ENCODE assay signal across 8 cellular contexts in the genomic region with DNA sequence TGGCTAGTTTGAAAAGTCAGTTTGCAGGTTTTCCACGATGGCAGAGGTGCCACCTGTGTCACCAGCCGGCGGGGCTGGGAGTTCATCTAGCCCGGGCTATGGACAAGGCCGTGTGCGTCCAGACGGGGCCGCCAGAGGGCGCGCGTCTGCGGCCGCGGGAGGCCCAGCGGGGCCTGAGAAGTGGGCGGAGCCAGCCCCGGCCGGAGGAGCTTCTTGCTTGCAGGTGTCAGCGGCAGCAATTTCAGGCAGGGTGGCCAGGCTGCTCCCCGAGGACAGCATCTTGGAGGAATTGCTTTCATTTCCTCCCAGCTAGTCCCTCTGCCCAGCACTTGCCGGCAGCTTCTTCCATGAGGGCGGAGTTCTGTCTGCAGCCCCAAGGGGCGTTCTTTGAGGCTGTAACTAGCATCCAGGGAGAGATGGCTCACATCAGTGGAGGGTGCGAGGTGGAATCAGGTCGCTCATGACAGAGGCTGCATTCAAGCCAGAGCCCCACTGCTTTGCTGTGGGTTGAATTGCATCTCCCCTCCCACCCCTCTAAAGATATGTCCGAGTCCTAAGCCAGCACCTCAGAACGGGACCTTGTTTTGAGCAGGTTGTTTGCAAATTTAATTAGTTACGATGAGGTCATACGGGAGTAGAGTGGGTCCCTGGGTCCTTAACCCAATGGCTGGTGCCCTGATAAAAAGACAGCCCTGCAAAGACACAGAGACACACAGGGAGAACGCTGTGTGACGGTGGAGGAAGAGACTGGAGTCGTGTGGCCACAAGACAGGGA.
DNase-seq lines count a peak whose midpoint lies in the region; ATAC-seq and TF ChIP-seq lines count a peak whose summit lies in the region.

No MANE protein-coding gene starts in this region.

- TF ChIP-seq CTCF in AG10803 (conservative IDR thresholded peaks at IDR 0.05; ENCODE audit: low read length), result peak; percentile 64

- ATAC-seq in GM18873 (IDR thresholded peaks at IDR 0.05; ENCODE audit: low FRiP score, unreplicated experiment) (peak; percentile 88), HG03103 (IDR thresholded peaks at IDR 0.05; ENCODE audit: low read depth, unreplicated experiment) (peak; percentile 94), left colon (peak; percentile 86)

- peak; percentile 53 for DNase-seq in AG10803 (ENCODE audit: low read depth)
- peak; percentile 83 for DNase-seq in NCI-H2227 (lab: John Stamatoyannopoulos, UW; ENCODE audit: unreplicated experiment)
- DNase-seq in activated CD4-positive, CD25-positive, alpha-beta regulatory T cell treated with anti-CD3 and anti-CD28 coated beads, Interleukin-2, amount 50 U/mL, for 16 hours (ENCODE audit: low read depth, low spot score), result peak; percentile 61
- peak in 51 of 61 donors; percentile 8 to 70 (median 39) for DNase-seq in caudate nucleus (lab: John Stamatoyannopoulos, UW)
- DNase-seq in left colon, result peak; percentile 82 to 91
- DNase-seq in stimulated activated CD4-positive, alpha-beta T cell treated with anti-CD3 and anti-CD28 coated beads, Interleukin-2, amount 100 ng/mL, for 24 hours, result peak; percentile 83 to 88

- H3K4me3 ChIP-seq in AG10803 (ENCODE audit: low read length), result peak overlapping the region; percentile 33

- intact Hi-C loops in left colon (cut with DNase I, micrococcal nuclease), result no loop called here

- no peak overlapping the region for H3K27ac ChIP-seq in caudate nucleus (ENCODE audit: low read depth, low read length)
